Comparison of ENCODE assay signal across 2 cellular contexts in genomic region chr2:45652090-45653050, GRCh38.
TF ChIP-seq lines count a peak whose summit lies in the region.

No MANE protein-coding gene starts in this region.

TF ChIP-seq in SK-N-SH, 30 proteins besides CTCF, POLR2A, EP300 and RAD21:
- TF ChIP-seq MXI1 (IDR thresholded peaks at IDR 0.05; ENCODE audit: low read depth, low read length) (peak; percentile 85), TAF1 (IDR thresholded peaks at IDR 0.05; ENCODE audit: borderline replicate concordance, low read depth, low read length) (no peak)
TF ChIP-seq in SK-N-SH: peak in this region for 1.

TF ChIP-seq in GM12878, 131 proteins besides CTCF, POLR2A, EP300 and RAD21:
- TF ChIP-seq PML (IDR thresholded peaks at IDR 0.05; ENCODE audit: low read length): no peak
- TF ChIP-seq CHD1 (IDR thresholded peaks at IDR 0.05; ENCODE audit: low read depth, low read length): no peak
- no peak for TF ChIP-seq ESRRA (IDR thresholded peaks at IDR 0.05; ENCODE audit: low read length)
- no peak for TF ChIP-seq MYC (IDR thresholded peaks at IDR 0.05; ENCODE audit: insufficient read depth, insufficient read length, insufficient replicate concordance, low read length, severe bottlenecking)
- no peak for TF ChIP-seq ZNF24 (IDR thresholded peaks at IDR 0.05)
- no peak for TF ChIP-seq CEBPZ (IDR thresholded peaks at IDR 0.05; ENCODE audit: low read depth, low read length)
- TF ChIP-seq MAX (IDR thresholded peaks at IDR 0.05; ENCODE audit: low read depth, low read length): peak; percentile 82; the same call in 1 of the 2 replicates
- peak; percentile 38 for TF ChIP-seq IKZF1 (conservative IDR thresholded peaks at IDR 0.05)
- TF ChIP-seq TARDBP (IDR thresholded peaks at IDR 0.05; ENCODE audit: borderline replicate concordance): no peak
- TF ChIP-seq DPF2 (IDR thresholded peaks at IDR 0.05): 0 out of 2 replicates have a peak, but pooled peaks have one; percentile 23
- TF ChIP-seq E4F1 (IDR thresholded peaks at IDR 0.05; ENCODE audit: borderline replicate concordance, partially characterized antibody): no peak
- no peak for TF ChIP-seq ZNF207 (IDR thresholded peaks at IDR 0.05; ENCODE audit: borderline replicate concordance)
- TF ChIP-seq LARP7 (IDR thresholded peaks at IDR 0.05): peak; percentile 51; the same call in 1 of the 2 replicates
- TF ChIP-seq POLR2AphosphoS5 (IDR thresholded peaks at IDR 0.05; ENCODE audit: low read length): no peak
- TF ChIP-seq RUNX3 (IDR thresholded peaks at IDR 0.05; ENCODE audit: low read length): no peak
- no peak for TF ChIP-seq NRF1 (conservative IDR thresholded peaks at IDR 0.05; ENCODE audit: low read depth, low read length)
- TF ChIP-seq MLLT1 (IDR thresholded peaks at IDR 0.05): no peak
- peak in 1 of 2 experiments; percentile 51; a peak in 1 of 4 replicates for TF ChIP-seq IKZF2 (IDR thresholded peaks at IDR 0.05)
- 0 out of 2 replicates have a peak, but pooled peaks have one; percentile 10 for TF ChIP-seq PAX5 (IDR thresholded peaks at IDR 0.05; ENCODE audit: borderline replicate concordance, low read depth, low read length)
- TF ChIP-seq ZBTB40 (IDR thresholded peaks at IDR 0.05; ENCODE audit: borderline replicate concordance): peak; percentile 25; the same call in 1 of the 2 replicates
- no peak for TF ChIP-seq IRF4 (IDR thresholded peaks at IDR 0.05; ENCODE audit: low read depth, low read length)
- peak; percentile 86 for TF ChIP-seq MXI1 (IDR thresholded peaks at IDR 0.05; ENCODE audit: low read depth, low read length)
- TF ChIP-seq HDAC6 (IDR thresholded peaks at IDR 0.05; ENCODE audit: unreplicated experiment): no peak
- TF ChIP-seq ZNF592 (IDR thresholded peaks at IDR 0.05): no peak
- TF ChIP-seq CREM (IDR thresholded peaks at IDR 0.05; ENCODE audit: low read depth): no peak
- 0 out of 2 replicates have a peak, but pooled peaks have one; percentile 13 for TF ChIP-seq JUND (IDR thresholded peaks at IDR 0.05; ENCODE audit: low read depth, low read length)
- peak in 1 of 2 experiments; percentile 29; a peak in 1 of 4 replicates for TF ChIP-seq BHLHE40 (IDR thresholded peaks at IDR 0.05; ENCODE audit: borderline replicate concordance in 1 of 2, low read depth in 2 of 2, low read length in 1 of 2)
- TF ChIP-seq SPI1 (IDR thresholded peaks at IDR 0.05; ENCODE audit: borderline replicate concordance, insufficient read depth, low read depth, low read length): peak; percentile 27; the same call in 1 of the 2 replicates
- no peak for TF ChIP-seq POLR2AphosphoS2 (IDR thresholded peaks at IDR 0.05; ENCODE audit: low read depth, low read length)
